18 cellular contexts compared by ENCODE assay signal in genomic region chr1:214044438-214045214, GRCh38. TPM values are rescaled to one million over a fixed set of nuclear protein-coding genes. Genes with fewer than 3 reads are reported as not detected.
A peak's percentile ranks its signal among the peaks of the same experiment; 100 is the strongest.
DNase-seq lines count a peak whose midpoint lies in the region; ATAC-seq and TF ChIP-seq lines count a peak whose summit lies in the region.
"Had no signal": no experiment of that assay in that cellular context is flagged by ENCODE, and none has a peak within 500 bp of the region (broad histone marks: within the 10 kb centered on the region; RNA-seq: fewer than 3 reads in every experiment).

No MANE protein-coding gene starts in this region.

- H3K9ac ChIP-seq in H9 (ENCODE audit: extremely low read depth, insufficient read length, low read length) = no peak overlapping the region

- H3K4me3 Mint-ChIP-seq in H9 (no peak overlapping the region), mesothelial cell of epicardium (no peak overlapping the region)
- H3K4me3 Mint-ChIP-seq: T-helper 2 cell treated with Interferon-gamma antibody and Interleukin-4, amounts not matched to agents 5 μg/mL and 100 μg/mL, for 36 hours had no signal

- no peak overlapping the region for H3K4me3 ChIP-seq in heart right ventricle
- H3K4me3 ChIP-seq: dorsolateral prefrontal cortex, esophagus squamous epithelium, stomach had no signal

- peak in 5 of 8 donors; percentile 31 to 68 (median 49) for ATAC-seq in heart right ventricle
- no peak for ATAC-seq in left colon
- no peak for ATAC-seq in GM18861 (IDR thresholded peaks at IDR 0.05; ENCODE audit: unreplicated experiment)

- WGBS in H9 (ENCODE audit: extremely low coverage, insufficient read length, low lambda C conversion rate) = no CpG with 5 or more reads among the region's 4 CpGs
- 92 to 97% methylated on average over 4 of the region's 4 CpGs for WGBS in heart right ventricle, 2 donors

- intact Hi-C loops in heart right ventricle (cut with DNase I) (loop anchor here in 1 of 10 donors (10.0 kb wide), 1 partner anchor 60 kb away; no protein-coding TSS in a partner anchor), left colon (cut with DNase I, micrococcal nuclease) (no loop called here)

- no peaks in the 10 kb centered on the region for H4K20me1 ChIP-seq in H9 (ENCODE audit: control insufficient read depth, insufficient read depth, insufficient read length)

- no peak overlapping the region for H2BK20ac ChIP-seq in H9 (ENCODE audit: low read depth, low read length, poor library complexity, severe bottlenecking)

- no peak overlapping the region for H3T11ph ChIP-seq in H9 (ENCODE audit: low read length)

- H3K18ac ChIP-seq in H9 (ENCODE audit: insufficient read length, low read depth, low read length) = no peak overlapping the region

- H4K91ac ChIP-seq in H9 (ENCODE audit: insufficient read length, low read depth, low read length) = no peak overlapping the region

- H3K9me3 ChIP-seq in H9 (ENCODE audit: control insufficient read depth, low read depth, low read length) (no peaks in the 10 kb centered on the region), heart right ventricle (peaks cover 0 to 32% (median 12%) of the 10 kb centered on the region in 11 donors)

- no peak overlapping the region for H3K14ac ChIP-seq in H9 (ENCODE audit: insufficient read depth, low read length)

- H3K23ac ChIP-seq in H9 (ENCODE audit: insufficient read length, low read depth, low read length) = no peak overlapping the region

- H3K56ac ChIP-seq in H9 (ENCODE audit: insufficient read length, low read depth, low read length) = no peak overlapping the region

- H3K27ac Mint-ChIP-seq in H9 (peak overlapping the region in 2 of 3 experiments; percentile 17 to 55; a peak in 1 of 7 replicates), mesothelial cell of epicardium (no peak overlapping the region)
- H3K27ac Mint-ChIP-seq: T-helper 2 cell treated with Interferon-gamma antibody and Interleukin-4, amounts not matched to agents 5 μg/mL and 100 μg/mL, for 36 hours had no signal

- H2BK12ac ChIP-seq in H9 (ENCODE audit: insufficient read length, low read depth, low read length) = no peak overlapping the region

- no peaks in the 10 kb centered on the region for H3K79me2 ChIP-seq in H9 (ENCODE audit: insufficient read depth, low read length)

- H4K8ac ChIP-seq in H9 (replicated peaks; ENCODE audit: insufficient read length, low read depth, low read length) = no peak overlapping the region

- H3K36me3 ChIP-seq in heart right ventricle = no peaks in the 10 kb centered on the region
- H3K36me3 ChIP-seq: esophagus squamous epithelium, stomach had no signal

- no peak overlapping the region for H2AFZ ChIP-seq in H9 (ENCODE audit: low read length)

- H2BK120ac ChIP-seq in H9 (ENCODE audit: low read depth, low read length, poor library complexity, severe bottlenecking) = no peak overlapping the region

- no peak overlapping the region for H2BK5ac ChIP-seq in H9 (ENCODE audit: insufficient read length, low read length)

- H3K4me2 ChIP-seq in H9 (ENCODE audit: insufficient read depth, insufficient read length, low read length) = no peak overlapping the region

- peaks cover 4 to 9% of the 10 kb centered on the region in 2 experiments for H3K4me1 Mint-ChIP-seq in H9
- peaks cover 4% of the 10 kb centered on the region for H3K4me1 Mint-ChIP-seq in mesothelial cell of epicardium

- no peak overlapping the region for H3K27ac ChIP-seq in H9 (ENCODE audit: insufficient read length, low read depth, low read length)
- H3K27ac ChIP-seq in heart right ventricle = peak overlapping the region in 3 of 10 donors; percentile 10 to 55 (median 34)
- H3K27ac ChIP-seq: dorsolateral prefrontal cortex, esophagus squamous epithelium, stomach had no signal

- no peaks in the 10 kb centered on the region for H3K27me3 ChIP-seq in H9 (ENCODE audit: insufficient read depth, low read length)
- H3K27me3 ChIP-seq in heart right ventricle = no peaks in the 10 kb centered on the region
- H3K27me3 ChIP-seq: esophagus squamous epithelium, stomach had no signal

- no peak overlapping the region for H2BK15ac ChIP-seq in H9 (ENCODE audit: low read depth, low read length)

- no peak overlapping the region for H4K5ac ChIP-seq in H9 (ENCODE audit: insufficient read length, low read depth, low read length)

- no peaks in the 10 kb centered on the region for H3K23me2 ChIP-seq in H9 (ENCODE audit: insufficient read length, low read depth, low read length, poor library complexity, severe bottlenecking)

- DNase-seq in A172 (ENCODE audit: low spot score) = peak; percentile 46
- no peak for DNase-seq in H9
- peak; percentile 80 for DNase-seq in NCI-H345 treated with DMSO at 0.1 percent for 48 hours (lab: John Stamatoyannopoulos, UW; ENCODE audit: unreplicated experiment)
- DNase-seq in heart right ventricle = no peak
- DNase-seq in left colon = no peak
- DNase-seq in mesothelial cell of epicardium (ENCODE audit: low spot score in 2 of 2, unreplicated experiment in 2 of 2) = no peak
- DNase-seq in MV-4-11 (lab: John Stamatoyannopoulos, UW) = no peak
- DNase-seq: activated CD4-positive, CD25-positive, alpha-beta regulatory T cell treated with anti-CD3 and anti-CD28 coated beads, Interleukin-2, amount 50 U/mL, for 72 hours; activated CD8-positive, alpha-beta memory T cell treated with anti-CD3 and anti-CD28 coated beads, Interleukin-2, amount 50 U/mL, for 48 hours; activated naive CD4-positive, alpha-beta T cell; esophagus squamous epithelium; head of caudate nucleus; KBM-7; NCI-H187; stomach had no signal

- TF ChIP-seq CTCF in H9 (conservative IDR thresholded peaks at IDR 0.05) (no peak), heart right ventricle (IDR thresholded peaks at IDR 0.05) (no peak), mesothelial cell of epicardium (IDR thresholded peaks at IDR 0.05; ENCODE audit: unreplicated experiment) (no peak)

- H3K36me3 Mint-ChIP-seq in H9 (ENCODE audit: insufficient read depth in 1 of 3, low read depth in 3 of 3) = peaks cover 2 to 14% (median 5%) of the 10 kb centered on the region in 3 experiments; a peak in 6 of 7 replicates
- no peaks in the 10 kb centered on the region for H3K36me3 Mint-ChIP-seq in mesothelial cell of epicardium

- H3K9me3 Mint-ChIP-seq in H9 (peaks cover 17 to 20% of the 10 kb centered on the region in 2 experiments), mesothelial cell of epicardium (peaks cover 18% of the 10 kb centered on the region)
- H3K9me3 Mint-ChIP-seq: T-helper 2 cell treated with Interferon-gamma antibody and Interleukin-4, amounts not matched to agents 5 μg/mL and 100 μg/mL, for 36 hours had no signal

- no peak overlapping the region for H2AK5ac ChIP-seq in H9 (ENCODE audit: insufficient read length, low read length)

- H3K4ac ChIP-seq in H9 (ENCODE audit: low read depth, low read length) = no peak overlapping the region

- no peaks in the 10 kb centered on the region for H3K79me1 ChIP-seq in H9 (ENCODE audit: insufficient read depth, low read depth, low read length, poor library complexity, severe bottlenecking)

- no peaks in the 10 kb centered on the region; the same call in 1 of the 2 replicates for H3K27me3 Mint-ChIP-seq in H9 (ENCODE audit: low read depth)
- H3K27me3 Mint-ChIP-seq in mesothelial cell of epicardium (ENCODE audit: low read depth) = no peaks in the 10 kb centered on the region

- H3K4me1 ChIP-seq in H9 (ENCODE audit: insufficient read depth, low read length) (no peaks in the 10 kb centered on the region), heart right ventricle (peaks cover 0 to 14% (median 0%) of the 10 kb centered on the region in 9 donors)
- H3K4me1 ChIP-seq: esophagus squamous epithelium, stomach had no signal

RNA-seq across cellular contexts. Expression of gene PROX1, which starts 56.9 kb away (rescaled TPM):
- total RNA-seq in A172 (2014; rRNA removed; shearing (Covaris generic)) = 0.22 TPM in 1 of 2 replicates, not detected in the other
- total RNA-seq in H9 (2021) (0.72 and 0.83 TPM in 2 replicates), heart right ventricle (100 to 1,000 TPM in 8 of 10 donors, 10 to 100 TPM in 2; 52.6 to 132 (median 116) TPM), left colon (10 to 100 TPM; 15.4 to 18.5 TPM), mesothelial cell of epicardium (0.58 to 1.4 TPM (median 1.4 TPM) in 3 replicates)
- 10 to 100 TPM in 1 of 2 donors, 1 to 10 TPM in 1; 2.5 to 10.2 TPM for polyA plus RNA-seq in heart right ventricle

Comparison
In these comparisons a context has a peak if more than half of its experiments do, and no peak if none do; other contexts are left out.
1. DNase-seq: peak in A172 (single experiment) and NCI-H345 treated with DMSO at 0.1 percent for 48 hours (single experiment); none in H9 (single experiment), heart right ventricle (0 of 2), left colon (0 of 2), mesothelial cell of epicardium (0 of 2) and MV-4-11 (single experiment).
2. ATAC-seq: peak in heart right ventricle (5 of 8); none in left colon (single experiment) and GM18861 (single experiment).